28 cellular contexts compared by ENCODE assay signal in the genomic region with DNA sequence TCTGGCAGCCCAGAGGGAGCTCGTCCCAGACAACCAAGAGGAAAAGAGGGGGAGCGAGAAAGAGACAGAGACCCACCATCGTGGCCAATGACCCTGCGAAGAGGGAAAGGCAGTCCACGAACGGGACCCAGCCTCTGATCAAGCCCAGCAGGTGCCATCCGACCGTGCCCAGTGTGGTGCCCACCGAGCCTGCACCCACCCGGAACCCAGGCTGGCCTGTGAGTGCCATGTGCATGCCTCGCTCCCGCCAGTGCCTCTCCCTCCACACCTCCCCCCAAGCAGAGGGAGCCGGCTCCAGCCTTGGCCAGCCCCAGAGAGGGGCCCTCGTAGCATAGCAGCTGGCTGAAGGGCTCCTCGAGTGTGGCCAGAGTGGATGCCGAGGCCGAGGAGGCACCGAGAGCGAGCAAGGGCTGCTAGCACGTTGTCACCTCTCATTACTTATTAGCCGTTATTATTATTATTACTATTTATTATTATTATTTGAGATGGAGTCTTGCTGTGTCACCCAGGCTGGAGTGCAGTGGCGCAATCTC.
"Had no signal": no experiment of that assay in that cellular context is flagged by ENCODE, and none has a peak within 500 bp of the region (broad histone marks: within the 10 kb centered on the region; RNA-seq: fewer than 3 reads in every experiment).

No MANE protein-coding gene starts in this region.

- H2AFZ ChIP-seq: parathyroid adenoma had no signal

- H3K27me3 Mint-ChIP-seq: natural killer cell treated with Interleukin-12 subunit alpha and Interleukin-12 subunit beta and Interleukin-15 and Interleukin-18, amount 100 ng/mL, for 72 hours; progenitor cell of endocrine pancreas; stimulated activated naive B cell treated with anti-CD40 and anti-IgM and Interleukin-4, amounts not matched to agents 10 μg/mL and 1 μg/mL and 100 μg/mL, for 72 hours; stimulated activated naive CD8-positive, alpha-beta T cell treated with anti-CD3 and anti-CD28 coated beads, Interleukin-15, Interleukin-2, amounts not matched to agents 100 ng/mL and 50 ng/mL, for 24 hours had no signal

- H3K9ac ChIP-seq: parathyroid adenoma had no signal

- H3K9me3 ChIP-seq: ovary, psoas muscle, right lobe of liver, testis, transverse colon, upper lobe of right lung, uterus had no signal

- H3K4me3 Mint-ChIP-seq: naive thymus-derived CD8-positive, alpha-beta T cell; natural killer cell treated with Interleukin-12 subunit alpha and Interleukin-12 subunit beta and Interleukin-15 and Interleukin-18, amount 100 ng/mL, for 72 hours; nephron progenitor cell; neural crest cell; stimulated activated effector memory CD8-positive, alpha-beta T cell treated with anti-CD3 and anti-CD28 coated beads, Interleukin-12 subunit alpha, Interleukin-12 subunit beta, amount 100 ng/mL, for 72 hours; stimulated activated naive B cell treated with anti-CD40 and anti-IgM and Interleukin-4, amounts not matched to agents 10 μg/mL and 1 μg/mL and 100 μg/mL, for 72 hours; stimulated activated naive CD8-positive, alpha-beta T cell treated with anti-CD3 and anti-CD28 coated beads, Interleukin-15, Interleukin-2, amounts not matched to agents 100 ng/mL and 50 ng/mL, for 24 hours; type B pancreatic cell had no signal

- H3K4me1 ChIP-seq: parathyroid adenoma, psoas muscle, right lobe of liver, sigmoid colon, suprapubic skin, testis, tibial artery, transverse colon, upper lobe of right lung, uterus had no signal

- H3K36me3 ChIP-seq: ovary, right lobe of liver, sigmoid colon, suprapubic skin, tibial artery, transverse colon, upper lobe of right lung, uterus had no signal

- DNase-seq: naive thymus-derived CD8-positive, alpha-beta T cell; nephron progenitor cell; occipital lobe; ovary; psoas muscle; right lobe of liver; sigmoid colon; small intestine; stimulated activated CD4-positive, alpha-beta T cell treated with anti-CD3 and anti-CD28 coated beads, Interleukin-15, amount 100 ng/mL, for 24 hours; stimulated activated CD4-positive, alpha-beta T cell treated with anti-CD3 and anti-CD28 coated beads, Interleukin-2, amount 100 ng/mL, for 24 hours; stimulated activated CD4-positive, alpha-beta T cell treated with anti-CD3 and anti-CD28 coated beads, Interleukin-2, amount 100 ng/mL, for 48 hours; stimulated activated CD4-positive, alpha-beta T cell treated with anti-CD3 and anti-CD28 coated beads, Interleukin-4, amount 100 ng/mL, for 24 hours; stimulated activated naive B cell treated with anti-CD40 and anti-IgM and Interleukin-4, amounts not matched to agents 10 μg/mL and 1 μg/mL and 100 μg/mL, for 72 hours; stimulated activated naive CD4-positive, alpha-beta T cell treated with Interleukin-2 at 50 U/mL for 16 hours; substantia nigra; tibial artery; transverse colon; upper lobe of right lung; uterus had no signal

- H3K4me3 ChIP-seq: ovary, psoas muscle, right lobe of liver, sigmoid colon, suprapubic skin, tibial artery, transverse colon, upper lobe of right lung, uterus had no signal

- FAIRE-seq: small intestine had no signal

- H3K27me3 ChIP-seq: ovary, right lobe of liver, sigmoid colon, suprapubic skin, testis, tibial artery, transverse colon, upper lobe of right lung, uterus had no signal

- H3K27ac Mint-ChIP-seq: naive thymus-derived CD8-positive, alpha-beta T cell; natural killer cell treated with Interleukin-12 subunit alpha and Interleukin-12 subunit beta and Interleukin-15 and Interleukin-18, amount 100 ng/mL, for 72 hours; nephron progenitor cell; progenitor cell of endocrine pancreas; stimulated activated effector memory CD8-positive, alpha-beta T cell treated with anti-CD3 and anti-CD28 coated beads, Interleukin-12 subunit alpha, Interleukin-12 subunit beta, amount 100 ng/mL, for 72 hours; stimulated activated naive B cell treated with anti-CD40 and anti-IgM and Interleukin-4, amounts not matched to agents 10 μg/mL and 1 μg/mL and 100 μg/mL, for 72 hours; stimulated activated naive CD8-positive, alpha-beta T cell treated with anti-CD3 and anti-CD28 coated beads, Interleukin-15, Interleukin-2, amounts not matched to agents 100 ng/mL and 50 ng/mL, for 24 hours; type B pancreatic cell had no signal

- H3K4me1 Mint-ChIP-seq: naive thymus-derived CD8-positive, alpha-beta T cell; nephron progenitor cell; stimulated activated effector memory CD8-positive, alpha-beta T cell treated with anti-CD3 and anti-CD28 coated beads, Interleukin-12 subunit alpha, Interleukin-12 subunit beta, amount 100 ng/mL, for 72 hours; stimulated activated naive B cell treated with anti-CD40 and anti-IgM and Interleukin-4, amounts not matched to agents 10 μg/mL and 1 μg/mL and 100 μg/mL, for 72 hours had no signal

- ATAC-seq: naive thymus-derived CD8-positive, alpha-beta T cell; natural killer cell treated with Interleukin-12 subunit alpha and Interleukin-12 subunit beta and Interleukin-15 and Interleukin-18, amount 100 ng/mL, for 72 hours; psoas muscle; right lobe of liver; stimulated activated effector memory CD8-positive, alpha-beta T cell treated with anti-CD3 and anti-CD28 coated beads, Interleukin-12 subunit alpha, Interleukin-12 subunit beta, amount 100 ng/mL, for 72 hours; stimulated activated naive B cell treated with anti-CD40 and anti-IgM and Interleukin-4, amounts not matched to agents 10 μg/mL and 1 μg/mL and 100 μg/mL, for 72 hours; upper lobe of right lung had no signal

- H3K27ac ChIP-seq: ovary, parathyroid adenoma, psoas muscle, right lobe of liver, sigmoid colon, suprapubic skin, testis, tibial artery, transverse colon, upper lobe of right lung, uterus had no signal

- H3K9me3 Mint-ChIP-seq: type B pancreatic cell had no signal
